ENCODE assay signal across 1 cellular context in the genomic region with DNA sequence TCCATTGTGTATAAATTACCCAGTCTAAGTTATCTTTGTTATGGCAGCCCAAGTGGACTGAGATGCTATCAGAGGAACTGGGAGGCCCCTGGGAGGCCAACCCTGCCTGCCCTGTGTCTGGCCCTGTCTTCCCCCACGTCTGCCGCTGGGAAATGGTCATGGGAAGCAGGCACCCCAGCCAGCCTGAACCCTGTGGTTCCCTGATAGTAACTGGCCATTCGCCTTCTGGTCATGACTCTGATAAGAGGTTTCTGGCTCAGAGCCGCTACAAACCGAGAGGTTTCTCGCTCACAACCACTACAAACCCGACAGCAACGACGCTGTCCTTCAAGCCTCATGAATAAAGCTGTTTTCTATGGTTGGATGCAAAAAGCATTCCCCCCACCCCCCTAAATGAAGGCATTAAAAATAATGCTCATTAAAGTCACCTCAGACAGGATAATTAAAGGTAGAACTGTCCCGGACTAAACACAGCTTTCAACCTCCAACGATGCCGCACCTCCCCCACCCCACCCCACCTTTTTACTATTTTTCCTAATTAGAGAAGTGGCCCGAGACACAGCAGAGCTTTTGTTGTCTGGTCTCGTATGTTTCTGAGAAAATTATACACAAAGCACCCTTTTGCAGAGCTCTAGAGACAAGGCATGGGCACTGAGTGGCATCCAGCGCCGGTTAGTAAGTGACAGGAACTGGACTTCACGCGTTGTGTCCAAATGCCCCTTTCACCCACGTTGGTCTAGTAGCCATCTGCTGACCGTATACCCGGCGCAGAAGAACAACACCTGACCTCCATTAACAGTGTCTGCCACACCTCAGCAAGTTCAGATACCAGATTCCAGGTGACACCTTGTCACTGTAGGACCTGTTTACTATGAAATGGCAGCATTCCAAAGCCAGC.
TF ChIP-seq lines count a peak whose summit lies in the region.

No MANE protein-coding gene starts in this region.

TF ChIP-seq in K562, 482 proteins besides CTCF, POLR2A, EP300 and RAD21 (continued from another document and continues in another):
- TF ChIP-seq, protein P1, sequence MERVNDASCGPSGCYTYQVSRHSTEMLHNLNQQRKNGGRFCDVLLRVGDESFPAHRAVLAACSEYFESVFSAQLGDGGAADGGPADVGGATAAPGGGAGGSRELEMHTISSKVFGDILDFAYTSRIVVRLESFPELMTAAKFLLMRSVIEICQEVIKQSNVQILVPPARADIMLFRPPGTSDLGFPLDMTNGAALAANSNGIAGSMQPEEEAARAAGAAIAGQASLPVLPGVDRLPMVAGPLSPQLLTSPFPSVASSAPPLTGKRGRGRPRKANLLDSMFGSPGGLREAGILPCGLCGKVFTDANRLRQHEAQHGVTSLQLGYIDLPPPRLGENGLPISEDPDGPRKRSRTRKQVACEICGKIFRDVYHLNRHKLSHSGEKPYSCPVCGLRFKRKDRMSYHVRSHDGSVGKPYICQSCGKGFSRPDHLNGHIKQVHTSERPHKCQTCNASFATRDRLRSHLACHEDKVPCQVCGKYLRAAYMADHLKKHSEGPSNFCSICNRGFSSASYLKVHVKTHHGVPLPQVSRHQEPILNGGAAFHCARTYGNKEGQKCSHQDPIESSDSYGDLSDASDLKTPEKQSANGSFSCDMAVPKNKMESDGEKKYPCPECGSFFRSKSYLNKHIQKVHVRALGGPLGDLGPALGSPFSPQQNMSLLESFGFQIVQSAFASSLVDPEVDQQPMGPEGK (CRISPR knock-in tag; IDR thresholded peaks at IDR 0.05; ENCODE audit: borderline replicate concordance): no peak
- TF ChIP-seq, protein P2, sequence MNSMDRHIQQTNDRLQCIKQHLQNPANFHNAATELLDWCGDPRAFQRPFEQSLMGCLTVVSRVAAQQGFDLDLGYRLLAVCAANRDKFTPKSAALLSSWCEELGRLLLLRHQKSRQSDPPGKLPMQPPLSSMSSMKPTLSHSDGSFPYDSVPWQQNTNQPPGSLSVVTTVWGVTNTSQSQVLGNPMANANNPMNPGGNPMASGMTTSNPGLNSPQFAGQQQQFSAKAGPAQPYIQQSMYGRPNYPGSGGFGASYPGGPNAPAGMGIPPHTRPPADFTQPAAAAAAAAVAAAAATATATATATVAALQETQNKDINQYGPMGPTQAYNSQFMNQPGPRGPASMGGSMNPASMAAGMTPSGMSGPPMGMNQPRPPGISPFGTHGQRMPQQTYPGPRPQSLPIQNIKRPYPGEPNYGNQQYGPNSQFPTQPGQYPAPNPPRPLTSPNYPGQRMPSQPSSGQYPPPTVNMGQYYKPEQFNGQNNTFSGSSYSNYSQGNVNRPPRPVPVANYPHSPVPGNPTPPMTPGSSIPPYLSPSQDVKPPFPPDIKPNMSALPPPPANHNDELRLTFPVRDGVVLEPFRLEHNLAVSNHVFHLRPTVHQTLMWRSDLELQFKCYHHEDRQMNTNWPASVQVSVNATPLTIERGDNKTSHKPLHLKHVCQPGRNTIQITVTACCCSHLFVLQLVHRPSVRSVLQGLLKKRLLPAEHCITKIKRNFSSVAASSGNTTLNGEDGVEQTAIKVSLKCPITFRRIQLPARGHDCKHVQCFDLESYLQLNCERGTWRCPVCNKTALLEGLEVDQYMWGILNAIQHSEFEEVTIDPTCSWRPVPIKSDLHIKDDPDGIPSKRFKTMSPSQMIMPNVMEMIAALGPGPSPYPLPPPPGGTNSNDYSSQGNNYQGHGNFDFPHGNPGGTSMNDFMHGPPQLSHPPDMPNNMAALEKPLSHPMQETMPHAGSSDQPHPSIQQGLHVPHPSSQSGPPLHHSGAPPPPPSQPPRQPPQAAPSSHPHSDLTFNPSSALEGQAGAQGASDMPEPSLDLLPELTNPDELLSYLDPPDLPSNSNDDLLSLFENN (IDR thresholded peaks at IDR 0.05; ENCODE audit: low read depth in 2 of 2, low read length in 2 of 2): peak in 1 of 2 experiments; percentile 94; a peak in 2 of 4 replicates
- no peak for TF ChIP-seq BRD9 (IDR thresholded peaks at IDR 0.05; ENCODE audit: low read depth, partially characterized antibody)
- TF ChIP-seq NEUROD1 (IDR thresholded peaks at IDR 0.05; ENCODE audit: borderline replicate concordance, low read depth, low read length, partially characterized antibody): peak; percentile 83
- no peak for TF ChIP-seq OTX1 (CRISPR knock-in tag; IDR thresholded peaks at IDR 0.05)
- TF ChIP-seq RBM34 (IDR thresholded peaks at IDR 0.05; ENCODE audit: borderline replicate concordance, insufficient read depth, low read length): no peak
- TF ChIP-seq ZBTB8A (IDR thresholded peaks at IDR 0.05; ENCODE audit: partially characterized antibody): no peak
- no peak for TF ChIP-seq NR3C1 (CRISPR knock-in tag; IDR thresholded peaks at IDR 0.05)
- TF ChIP-seq, protein P3, sequence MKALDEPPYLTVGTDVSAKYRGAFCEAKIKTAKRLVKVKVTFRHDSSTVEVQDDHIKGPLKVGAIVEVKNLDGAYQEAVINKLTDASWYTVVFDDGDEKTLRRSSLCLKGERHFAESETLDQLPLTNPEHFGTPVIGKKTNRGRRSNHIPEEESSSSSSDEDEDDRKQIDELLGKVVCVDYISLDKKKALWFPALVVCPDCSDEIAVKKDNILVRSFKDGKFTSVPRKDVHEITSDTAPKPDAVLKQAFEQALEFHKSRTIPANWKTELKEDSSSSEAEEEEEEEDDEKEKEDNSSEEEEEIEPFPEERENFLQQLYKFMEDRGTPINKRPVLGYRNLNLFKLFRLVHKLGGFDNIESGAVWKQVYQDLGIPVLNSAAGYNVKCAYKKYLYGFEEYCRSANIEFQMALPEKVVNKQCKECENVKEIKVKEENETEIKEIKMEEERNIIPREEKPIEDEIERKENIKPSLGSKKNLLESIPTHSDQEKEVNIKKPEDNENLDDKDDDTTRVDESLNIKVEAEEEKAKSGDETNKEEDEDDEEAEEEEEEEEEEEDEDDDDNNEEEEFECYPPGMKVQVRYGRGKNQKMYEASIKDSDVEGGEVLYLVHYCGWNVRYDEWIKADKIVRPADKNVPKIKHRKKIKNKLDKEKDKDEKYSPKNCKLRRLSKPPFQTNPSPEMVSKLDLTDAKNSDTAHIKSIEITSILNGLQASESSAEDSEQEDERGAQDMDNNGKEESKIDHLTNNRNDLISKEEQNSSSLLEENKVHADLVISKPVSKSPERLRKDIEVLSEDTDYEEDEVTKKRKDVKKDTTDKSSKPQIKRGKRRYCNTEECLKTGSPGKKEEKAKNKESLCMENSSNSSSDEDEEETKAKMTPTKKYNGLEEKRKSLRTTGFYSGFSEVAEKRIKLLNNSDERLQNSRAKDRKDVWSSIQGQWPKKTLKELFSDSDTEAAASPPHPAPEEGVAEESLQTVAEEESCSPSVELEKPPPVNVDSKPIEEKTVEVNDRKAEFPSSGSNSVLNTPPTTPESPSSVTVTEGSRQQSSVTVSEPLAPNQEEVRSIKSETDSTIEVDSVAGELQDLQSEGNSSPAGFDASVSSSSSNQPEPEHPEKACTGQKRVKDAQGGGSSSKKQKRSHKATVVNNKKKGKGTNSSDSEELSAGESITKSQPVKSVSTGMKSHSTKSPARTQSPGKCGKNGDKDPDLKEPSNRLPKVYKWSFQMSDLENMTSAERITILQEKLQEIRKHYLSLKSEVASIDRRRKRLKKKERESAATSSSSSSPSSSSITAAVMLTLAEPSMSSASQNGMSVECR (CRISPR knock-in tag; IDR thresholded peaks at IDR 0.05): no peak
- peak; percentile 80; the same call in 1 of the 2 replicates for TF ChIP-seq ZNF589 (CRISPR knock-in tag; IDR thresholded peaks at IDR 0.05; ENCODE audit: low read depth)
- TF ChIP-seq NFE2L1 (tag; IDR thresholded peaks at IDR 0.05; ENCODE audit: borderline replicate concordance, low read depth): no peak
- TF ChIP-seq, protein P4, sequence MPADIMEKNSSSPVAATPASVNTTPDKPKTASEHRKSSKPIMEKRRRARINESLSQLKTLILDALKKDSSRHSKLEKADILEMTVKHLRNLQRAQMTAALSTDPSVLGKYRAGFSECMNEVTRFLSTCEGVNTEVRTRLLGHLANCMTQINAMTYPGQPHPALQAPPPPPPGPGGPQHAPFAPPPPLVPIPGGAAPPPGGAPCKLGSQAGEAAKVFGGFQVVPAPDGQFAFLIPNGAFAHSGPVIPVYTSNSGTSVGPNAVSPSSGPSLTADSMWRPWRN (IDR thresholded peaks at IDR 0.05; ENCODE audit: low read depth): peak; percentile 97
- TF ChIP-seq MCM2 (IDR thresholded peaks at IDR 0.05; ENCODE audit: low read depth): no peak
- no peak for TF ChIP-seq ESRRB (CRISPR knock-in tag; IDR thresholded peaks at IDR 0.05; ENCODE audit: borderline replicate concordance)
- no peak for TF ChIP-seq HNRNPK (IDR thresholded peaks at IDR 0.05; ENCODE audit: low read depth, low read length, poor library complexity, severe bottlenecking)
- no peak for TF ChIP-seq ZNF57 (CRISPR knock-in tag; IDR thresholded peaks at IDR 0.05)
- no peak for TF ChIP-seq MAFG (tag; conservative IDR thresholded peaks at IDR 0.05)
- TF ChIP-seq, protein P5, sequence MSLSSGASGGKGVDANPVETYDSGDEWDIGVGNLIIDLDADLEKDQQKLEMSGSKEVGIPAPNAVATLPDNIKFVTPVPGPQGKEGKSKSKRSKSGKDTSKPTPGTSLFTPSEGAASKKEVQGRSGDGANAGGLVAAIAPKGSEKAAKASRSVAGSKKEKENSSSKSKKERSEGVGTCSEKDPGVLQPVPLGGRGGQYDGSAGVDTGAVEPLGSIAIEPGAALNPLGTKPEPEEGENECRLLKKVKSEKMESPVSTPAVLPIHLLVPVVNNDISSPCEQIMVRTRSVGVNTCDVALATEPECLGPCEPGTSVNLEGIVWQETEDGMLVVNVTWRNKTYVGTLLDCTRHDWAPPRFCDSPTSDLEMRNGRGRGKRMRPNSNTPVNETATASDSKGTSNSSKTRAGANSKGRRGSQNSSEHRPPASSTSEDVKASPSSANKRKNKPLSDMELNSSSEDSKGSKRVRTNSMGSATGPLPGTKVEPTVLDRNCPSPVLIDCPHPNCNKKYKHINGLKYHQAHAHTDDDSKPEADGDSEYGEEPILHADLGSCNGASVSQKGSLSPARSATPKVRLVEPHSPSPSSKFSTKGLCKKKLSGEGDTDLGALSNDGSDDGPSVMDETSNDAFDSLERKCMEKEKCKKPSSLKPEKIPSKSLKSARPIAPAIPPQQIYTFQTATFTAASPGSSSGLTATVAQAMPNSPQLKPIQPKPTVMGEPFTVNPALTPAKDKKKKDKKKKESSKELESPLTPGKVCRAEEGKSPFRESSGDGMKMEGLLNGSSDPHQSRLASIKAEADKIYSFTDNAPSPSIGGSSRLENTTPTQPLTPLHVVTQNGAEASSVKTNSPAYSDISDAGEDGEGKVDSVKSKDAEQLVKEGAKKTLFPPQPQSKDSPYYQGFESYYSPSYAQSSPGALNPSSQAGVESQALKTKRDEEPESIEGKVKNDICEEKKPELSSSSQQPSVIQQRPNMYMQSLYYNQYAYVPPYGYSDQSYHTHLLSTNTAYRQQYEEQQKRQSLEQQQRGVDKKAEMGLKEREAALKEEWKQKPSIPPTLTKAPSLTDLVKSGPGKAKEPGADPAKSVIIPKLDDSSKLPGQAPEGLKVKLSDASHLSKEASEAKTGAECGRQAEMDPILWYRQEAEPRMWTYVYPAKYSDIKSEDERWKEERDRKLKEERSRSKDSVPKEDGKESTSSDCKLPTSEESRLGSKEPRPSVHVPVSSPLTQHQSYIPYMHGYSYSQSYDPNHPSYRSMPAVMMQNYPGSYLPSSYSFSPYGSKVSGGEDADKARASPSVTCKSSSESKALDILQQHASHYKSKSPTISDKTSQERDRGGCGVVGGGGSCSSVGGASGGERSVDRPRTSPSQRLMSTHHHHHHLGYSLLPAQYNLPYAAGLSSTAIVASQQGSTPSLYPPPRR (CRISPR knock-in tag; IDR thresholded peaks at IDR 0.05; ENCODE audit: borderline replicate concordance): no peak
- TF ChIP-seq DDX20 (tag; IDR thresholded peaks at IDR 0.05; ENCODE audit: low read depth): no peak
- TF ChIP-seq TGIF2 (CRISPR knock-in tag; IDR thresholded peaks at IDR 0.05): no peak
- no peak for TF ChIP-seq POU5F1 (IDR thresholded peaks at IDR 0.05; ENCODE audit: borderline replicate concordance, low read depth, low read length, partially characterized antibody)
- TF ChIP-seq, protein P6, sequence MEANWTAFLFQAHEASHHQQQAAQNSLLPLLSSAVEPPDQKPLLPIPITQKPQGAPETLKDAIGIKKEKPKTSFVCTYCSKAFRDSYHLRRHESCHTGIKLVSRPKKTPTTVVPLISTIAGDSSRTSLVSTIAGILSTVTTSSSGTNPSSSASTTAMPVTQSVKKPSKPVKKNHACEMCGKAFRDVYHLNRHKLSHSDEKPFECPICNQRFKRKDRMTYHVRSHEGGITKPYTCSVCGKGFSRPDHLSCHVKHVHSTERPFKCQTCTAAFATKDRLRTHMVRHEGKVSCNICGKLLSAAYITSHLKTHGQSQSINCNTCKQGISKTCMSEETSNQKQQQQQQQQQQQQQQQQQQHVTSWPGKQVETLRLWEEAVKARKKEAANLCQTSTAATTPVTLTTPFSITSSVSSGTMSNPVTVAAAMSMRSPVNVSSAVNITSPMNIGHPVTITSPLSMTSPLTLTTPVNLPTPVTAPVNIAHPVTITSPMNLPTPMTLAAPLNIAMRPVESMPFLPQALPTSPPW (CRISPR knock-in tag; IDR thresholded peaks at IDR 0.05): peak; percentile 86
- no peak for TF ChIP-seq ILK (tag; IDR thresholded peaks at IDR 0.05; ENCODE audit: borderline replicate concordance, low read depth)
- TF ChIP-seq, protein P7, sequence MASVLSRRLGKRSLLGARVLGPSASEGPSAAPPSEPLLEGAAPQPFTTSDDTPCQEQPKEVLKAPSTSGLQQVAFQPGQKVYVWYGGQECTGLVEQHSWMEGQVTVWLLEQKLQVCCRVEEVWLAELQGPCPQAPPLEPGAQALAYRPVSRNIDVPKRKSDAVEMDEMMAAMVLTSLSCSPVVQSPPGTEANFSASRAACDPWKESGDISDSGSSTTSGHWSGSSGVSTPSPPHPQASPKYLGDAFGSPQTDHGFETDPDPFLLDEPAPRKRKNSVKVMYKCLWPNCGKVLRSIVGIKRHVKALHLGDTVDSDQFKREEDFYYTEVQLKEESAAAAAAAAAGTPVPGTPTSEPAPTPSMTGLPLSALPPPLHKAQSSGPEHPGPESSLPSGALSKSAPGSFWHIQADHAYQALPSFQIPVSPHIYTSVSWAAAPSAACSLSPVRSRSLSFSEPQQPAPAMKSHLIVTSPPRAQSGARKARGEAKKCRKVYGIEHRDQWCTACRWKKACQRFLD (CRISPR knock-in tag; IDR thresholded peaks at IDR 0.05): peak; percentile 95
- no peak for TF ChIP-seq ZNF408 (CRISPR knock-in tag; IDR thresholded peaks at IDR 0.05; ENCODE audit: low read depth)
- peak; percentile 86 to 93 for TF ChIP-seq RCOR1 (IDR thresholded peaks at IDR 0.05; ENCODE audit: borderline replicate concordance in 1 of 2, low read depth in 2 of 2, low read length in 2 of 2)
- TF ChIP-seq PHB2 (IDR thresholded peaks at IDR 0.05; ENCODE audit: low read depth): peak; percentile 87; the same call in 1 of the 2 replicates
- TF ChIP-seq, protein P8, sequence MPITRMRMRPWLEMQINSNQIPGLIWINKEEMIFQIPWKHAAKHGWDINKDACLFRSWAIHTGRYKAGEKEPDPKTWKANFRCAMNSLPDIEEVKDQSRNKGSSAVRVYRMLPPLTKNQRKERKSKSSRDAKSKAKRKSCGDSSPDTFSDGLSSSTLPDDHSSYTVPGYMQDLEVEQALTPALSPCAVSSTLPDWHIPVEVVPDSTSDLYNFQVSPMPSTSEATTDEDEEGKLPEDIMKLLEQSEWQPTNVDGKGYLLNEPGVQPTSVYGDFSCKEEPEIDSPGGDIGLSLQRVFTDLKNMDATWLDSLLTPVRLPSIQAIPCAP (CRISPR knock-in tag; IDR thresholded peaks at IDR 0.05; ENCODE audit: borderline replicate concordance): no peak
- 0 out of 2 replicates have a peak, but pooled peaks have one; percentile 37 for TF ChIP-seq EZH2 (IDR thresholded peaks at IDR 0.05; ENCODE audit: borderline replicate concordance, low read depth, low read length)
- TF ChIP-seq MTA2 (IDR thresholded peaks at IDR 0.05; ENCODE audit: low read depth): peak; percentile 94
- no peak for TF ChIP-seq RBM15 (IDR thresholded peaks at IDR 0.05; ENCODE audit: insufficient read depth, low read length)
- no peak for TF ChIP-seq CBX5 (IDR thresholded peaks at IDR 0.05; ENCODE audit: borderline replicate concordance, low read depth)
